Comparison of ENCODE assay signal across 9 cellular contexts in genomic region chr17:50559674-50560184, GRCh38. TPM values are rescaled to one million over a fixed set of nuclear protein-coding genes. Genes with fewer than 3 reads are reported as not detected.
DNase-seq lines count a peak whose midpoint lies in the region; ATAC-seq, FAIRE-seq and TF ChIP-seq lines count a peak whose summit lies in the region.
"Had no signal": no experiment of that assay in that cellular context is flagged by ENCODE, and none has a peak within 500 bp of the region (broad histone marks: within the 10 kb centered on the region; RNA-seq: fewer than 3 reads in every experiment).

No MANE protein-coding gene starts in this region.

- FAIRE-seq in H54 (lab: Jason Lieb, UNC) (no peak), urothelium cell line (lab: Jason Lieb, UNC) (peak; percentile 84)

- H3K4me1 Mint-ChIP-seq in T-helper 1 cell treated with Interleukin-12 subunit alpha and Interleukin-12 subunit beta and Interleukin-4 antibody, amounts not matched to agents 30 μg/mL and 1 μg/mL, for 36 hours (ENCODE audit: low read depth): peaks cover 16% of the 10 kb centered on the region
- H3K4me1 Mint-ChIP-seq in endothelial cell (ENCODE audit: unreplicated experiment): peaks cover 11% of the 10 kb centered on the region

- no peak for TF ChIP-seq CTCF in AG10803 (conservative IDR thresholded peaks at IDR 0.05; ENCODE audit: low read length)
- no peak for TF ChIP-seq CTCF in endothelial cell (IDR thresholded peaks at IDR 0.05; ENCODE audit: unreplicated experiment)

- TF ChIP-seq POLR2A in H54 (IDR thresholded peaks at IDR 0.05; ENCODE audit: low read depth, low read length): no peak

- H3K27me3 ChIP-seq in muscle layer of duodenum (ENCODE audit: low read depth, low read length): peaks cover 32% of the 10 kb centered on the region

- H3K4me3 Mint-ChIP-seq in T-helper 1 cell treated with Interleukin-12 subunit alpha and Interleukin-12 subunit beta and Interleukin-4 antibody, amounts not matched to agents 30 μg/mL and 1 μg/mL, for 36 hours: peak overlapping the region; percentile 73
- peak overlapping the region; percentile 77 for H3K4me3 Mint-ChIP-seq in endothelial cell (ENCODE audit: unreplicated experiment)

- H3K36me3 ChIP-seq in muscle layer of duodenum (ENCODE audit: control insufficient read depth in 1 of 2, insufficient read depth in 2 of 2, low read length in 2 of 2): peaks cover 0 to 19% of the 10 kb centered on the region in 2 donors

- H3K4me3 ChIP-seq in AG10803 (ENCODE audit: low read length): peak overlapping the region; percentile 54
- peak overlapping the region; percentile 37 to 63 for H3K4me3 ChIP-seq in muscle layer of duodenum (ENCODE audit: low read depth in 1 of 2, low read length in 2 of 2)

- no peak for ATAC-seq in GM18873 (IDR thresholded peaks at IDR 0.05; ENCODE audit: low FRiP score, unreplicated experiment)

- H3K36me3 Mint-ChIP-seq in T-helper 1 cell treated with Interleukin-12 subunit alpha and Interleukin-12 subunit beta and Interleukin-4 antibody, amounts not matched to agents 30 μg/mL and 1 μg/mL, for 36 hours (ENCODE audit: low read depth): no peaks in the 10 kb centered on the region
- peaks cover 3% of the 10 kb centered on the region for H3K36me3 Mint-ChIP-seq in endothelial cell (ENCODE audit: low read depth, unreplicated experiment)

- no peak overlapping the region for H3K27ac Mint-ChIP-seq in T-helper 1 cell treated with Interleukin-12 subunit alpha and Interleukin-12 subunit beta and Interleukin-4 antibody, amounts not matched to agents 30 μg/mL and 1 μg/mL, for 36 hours
- peak overlapping the region; percentile 48 for H3K27ac Mint-ChIP-seq in endothelial cell (ENCODE audit: unreplicated experiment)

- DNase-seq in AG10803 (ENCODE audit: low read depth) (peak; percentile 43), H54 (ENCODE audit: insufficient read length, low spot score) (peak; percentile 93), endothelial cell (ENCODE audit: low spot score) (peak; percentile 60), urothelium cell line (ENCODE audit: low spot score) (peak; percentile 50), OCI-M2 (lab: John Stamatoyannopoulos, UW; ENCODE audit: unreplicated experiment) (no peak)

- H3K4me1 ChIP-seq in muscle layer of duodenum (ENCODE audit: control insufficient read depth in 1 of 2, insufficient read depth in 2 of 2, low read length in 2 of 2): peaks cover 9 to 42% of the 10 kb centered on the region in 2 donors

- H3K9me3 Mint-ChIP-seq in T-helper 1 cell treated with Interleukin-12 subunit alpha and Interleukin-12 subunit beta and Interleukin-4 antibody, amounts not matched to agents 30 μg/mL and 1 μg/mL, for 36 hours: no peaks in the 10 kb centered on the region
- H3K9me3 Mint-ChIP-seq in endothelial cell (ENCODE audit: unreplicated experiment): no peaks in the 10 kb centered on the region

- peaks cover 62% of the 10 kb centered on the region for H3K27me3 Mint-ChIP-seq in T-helper 1 cell treated with Interleukin-12 subunit alpha and Interleukin-12 subunit beta and Interleukin-4 antibody, amounts not matched to agents 30 μg/mL and 1 μg/mL, for 36 hours (ENCODE audit: low read depth)
- peaks cover 24% of the 10 kb centered on the region for H3K27me3 Mint-ChIP-seq in endothelial cell (ENCODE audit: unreplicated experiment)

- H3K9me3 ChIP-seq in muscle layer of duodenum (ENCODE audit: control insufficient read depth in 1 of 2, low read length in 2 of 2): no peaks in the 10 kb centered on the region

- no peak overlapping the region for H3K27ac ChIP-seq in muscle layer of duodenum (ENCODE audit: low read length)

RNA-seq across cellular contexts. Expression of gene CACNA1G, which starts 0.8 kb away (rescaled TPM):
- total RNA-seq in endothelial cell (ENCODE audit: unreplicated experiment): not detected
- total RNA-seq: lung microvascular endothelial cell had no signal

RNA-seq across cellular contexts. Expression of gene SPATA20, which starts 12.8 kb away (rescaled TPM):
- 72.5 TPM for total RNA-seq in endothelial cell (ENCODE audit: unreplicated experiment)

RNA-seq across cellular contexts. Expression of gene EPN3, which starts 27.2 kb away (rescaled TPM):
- 0.49 TPM for total RNA-seq in endothelial cell (ENCODE audit: unreplicated experiment)
- total RNA-seq: lung microvascular endothelial cell had no signal

RNA-seq across cellular contexts. Expression of gene MYCBPAP, which starts 51.5 kb away (rescaled TPM):
- 0.72 TPM for total RNA-seq in endothelial cell (ENCODE audit: unreplicated experiment)
